8 cellular contexts compared by ENCODE assay signal in the genomic region with DNA sequence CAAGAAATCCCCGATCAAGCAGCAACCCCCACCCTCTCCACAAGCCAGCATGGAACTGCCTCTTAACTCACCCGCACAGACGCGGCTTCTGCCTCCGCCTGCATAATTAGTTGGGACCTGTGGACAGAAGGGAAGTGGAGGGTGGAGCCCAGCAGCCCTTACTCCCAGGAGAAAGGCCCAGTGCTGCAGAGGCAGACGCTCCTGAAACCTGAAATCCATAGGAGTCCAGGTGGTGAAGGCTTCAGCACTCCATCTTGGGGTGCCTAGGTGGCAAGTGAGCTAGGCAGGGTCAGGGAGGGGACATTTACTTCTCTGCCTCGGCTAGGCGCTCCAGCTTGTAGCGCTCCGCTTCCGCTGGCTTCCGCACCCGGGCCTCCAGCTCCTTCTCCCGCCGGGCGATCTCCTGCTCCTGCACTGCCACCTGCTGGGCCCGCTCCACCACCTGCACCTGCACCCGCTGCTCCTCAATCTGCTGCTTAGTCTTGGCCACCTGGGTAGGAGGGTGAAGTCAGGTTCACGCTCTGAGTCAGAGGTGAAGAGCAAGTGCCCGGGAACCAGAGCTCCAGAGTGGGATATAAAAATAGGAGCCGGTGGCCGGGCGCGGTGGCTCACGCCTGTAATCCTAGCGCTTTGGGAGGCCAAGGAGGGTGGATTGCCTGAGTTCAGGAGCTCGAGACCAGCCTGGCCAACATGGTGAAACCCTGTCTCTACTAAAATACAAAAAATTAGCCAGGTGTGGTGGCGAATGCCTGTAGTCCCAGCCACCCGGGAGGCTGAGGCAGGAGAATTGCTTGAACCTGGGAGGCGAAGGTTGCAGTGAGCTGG. TPM values are rescaled to one million over a fixed set of nuclear protein-coding genes. Genes with fewer than 3 reads are reported as not detected.
DNase-seq lines count a peak whose midpoint lies in the region; ATAC-seq and TF ChIP-seq lines count a peak whose summit lies in the region.

No MANE protein-coding gene starts in this region.

- H4K91ac ChIP-seq in neuronal stem cell (ENCODE audit: low read depth, low read length, poor library complexity): no peak overlapping the region

- no peak overlapping the region for H2AFZ ChIP-seq in neuronal stem cell (ENCODE audit: low read length)

- H3K9me3 ChIP-seq in esophagus (ENCODE audit: control insufficient read depth in 2 of 2, insufficient read depth in 1 of 2, low read depth in 1 of 2, low read length in 1 of 2) (no peaks in the 10 kb centered on the region), neuronal stem cell (replicated peaks in 1 of 2; ENCODE audit: control insufficient read depth in 2 of 2, insufficient read depth in 1 of 2, low read depth in 1 of 2, low read length in 2 of 2) (no peaks in the 10 kb centered on the region), thoracic aorta (no peaks in the 10 kb centered on the region)

- H3K27me3 ChIP-seq in esophagus (ENCODE audit: control insufficient read depth in 1 of 2, insufficient read depth in 2 of 2, low read length in 2 of 2) (no peaks in the 10 kb centered on the region), neuronal stem cell (ENCODE audit: control insufficient read depth in 3 of 3, insufficient read depth in 3 of 3, low read depth in 1 of 3, low read length in 3 of 3) (no peaks in the 10 kb centered on the region), thoracic aorta (replicated peaks; ENCODE audit: insufficient read depth) (no peaks in the 10 kb centered on the region)

- no peak overlapping the region for H2BK120ac ChIP-seq in neuronal stem cell (ENCODE audit: low read depth, low read length)

- H3K36me3 ChIP-seq in esophagus (ENCODE audit: control insufficient read depth in 2 of 2, insufficient read depth in 2 of 2, low read length in 1 of 2) (peaks cover 7 to 22% of the 10 kb centered on the region in 2 donors), neuronal stem cell (replicated peaks in 1 of 2; ENCODE audit: control insufficient read depth in 2 of 2, insufficient read depth in 2 of 2, low read length in 2 of 2) (peaks cover 36 to 89% of the 10 kb centered on the region in 2 donors), thoracic aorta (peaks cover 74% of the 10 kb centered on the region)

- no peak overlapping the region for H2BK12ac ChIP-seq in neuronal stem cell (ENCODE audit: low read length)

- no peaks in the 10 kb centered on the region for H3K79me1 ChIP-seq in neuronal stem cell (ENCODE audit: low read depth, low read length)

- no peak overlapping the region for H2AK5ac ChIP-seq in neuronal stem cell (ENCODE audit: low read depth, low read length)

- DNase-seq in EH (ENCODE audit: low read depth) (peak; percentile 42), NCI-H748 treated with DMSO at 0.1 percent for 48 hours (lab: John Stamatoyannopoulos, UW) (peak; percentile 32), activated T-cell treated with anti-CD3 and anti-CD28 coated beads for 4 hours (peak; percentile 75), neuronal stem cell (ENCODE audit: low spot score) (no peak), thoracic aorta (ENCODE audit: low spot score) (no peak)

- no peak overlapping the region for H3K18ac ChIP-seq in neuronal stem cell (ENCODE audit: low read length)

- peaks cover 3% of the 10 kb centered on the region in 2 donors for H3K4me1 ChIP-seq in esophagus (ENCODE audit: control insufficient read depth in 2 of 2, insufficient read depth in 2 of 2, low read length in 1 of 2)
- no peaks in the 10 kb centered on the region for H3K4me1 ChIP-seq in neuronal stem cell (ENCODE audit: control insufficient read depth in 2 of 2, insufficient read depth in 1 of 2, low read depth in 1 of 2, low read length in 2 of 2)
- peaks cover 3 to 26% of the 10 kb centered on the region in 2 donors for H3K4me1 ChIP-seq in thoracic aorta (ENCODE audit: control insufficient read depth in 1 of 2, low read depth in 2 of 2)

- H4K8ac ChIP-seq in neuronal stem cell (ENCODE audit: low read depth, low read length): no peak overlapping the region

- peak; percentile 43 for TF ChIP-seq CTCF in thoracic aorta (IDR thresholded peaks at IDR 0.05)

- H2BK5ac ChIP-seq in neuronal stem cell (ENCODE audit: low read length): peak overlapping the region; percentile 29

- no peak overlapping the region for H3K4me2 ChIP-seq in neuronal stem cell (ENCODE audit: insufficient read depth, low read length, poor library complexity, severe bottlenecking)

- peak; percentile 63 for ATAC-seq in HG03175 (IDR thresholded peaks at IDR 0.05; ENCODE audit: unreplicated experiment)
- ATAC-seq in thoracic aorta (ENCODE audit: insufficient number of reproducible peaks, low FRiP score, low read depth): no peak
- no peak for ATAC-seq in GM18870 (IDR thresholded peaks at IDR 0.05; ENCODE audit: unreplicated experiment)

- no peak overlapping the region for H3K14ac ChIP-seq in neuronal stem cell (ENCODE audit: low read length)

- no peak overlapping the region for H2BK15ac ChIP-seq in neuronal stem cell (ENCODE audit: low read length)

- whole genome bisulfite sequencing in esophagus, 2 donors: 32% methylated on average over 30 of the region's 30 CpGs
- WGBS in neuronal stem cell (ENCODE audit: extremely low coverage in 2 of 2, insufficient read length in 2 of 2, insufficient replicate concordance in 1 of 2), 2 donors: no CpG with 5 or more reads among the region's 30 CpGs

- H3K4me3 ChIP-seq in esophagus (ENCODE audit: low read depth in 1 of 2, low read length in 2 of 2): peak overlapping the region in 1 of 2 donors; percentile 28
- H3K4me3 ChIP-seq in neuronal stem cell (ENCODE audit: low read length in 2 of 2): no peak overlapping the region
- H3K4me3 ChIP-seq in thoracic aorta: no peak overlapping the region

- H3K9ac ChIP-seq in neuronal stem cell (ENCODE audit: low read depth, low read length, poor library complexity): no peak overlapping the region

- H3K4ac ChIP-seq in neuronal stem cell (ENCODE audit: low read length): no peak overlapping the region

- peak overlapping the region; percentile 3 to 45 for H3K27ac ChIP-seq in esophagus (ENCODE audit: low read depth in 2 of 2, low read length in 1 of 2)
- H3K27ac ChIP-seq in neuronal stem cell (replicated peaks; ENCODE audit: low read length): no peak overlapping the region
- peak overlapping the region; percentile 34 to 50 for H3K27ac ChIP-seq in thoracic aorta

- peak overlapping the region; percentile 91 for H3K23ac ChIP-seq in neuronal stem cell (ENCODE audit: low read depth, low read length, poor library complexity)

RNA-seq across cellular contexts. Expression of gene TUBB, which starts 10.7 kb away (rescaled TPM):
- 100 to 1,000 TPM; 142 to 313 TPM for polyA plus RNA-seq in esophagus
- polyA plus RNA-seq in neuronal stem cell (2013, experiment 1 of 2): 2,147 TPM
- polyA plus RNA-seq in neuronal stem cell (2013, experiment 2 of 2): 2,146 TPM
- 100 to 1,000 TPM; 172 to 243 TPM for total RNA-seq in thoracic aorta

RNA-seq across cellular contexts. Expression of gene FLOT1, which starts 11.7 kb away (rescaled TPM):
- 10 to 100 TPM; 80.9 to 87.0 TPM for polyA plus RNA-seq in esophagus
- 107 TPM for polyA plus RNA-seq in neuronal stem cell (2013, experiment 1 of 2)
- polyA plus RNA-seq in neuronal stem cell (2013, experiment 2 of 2): 102 TPM
- 100 to 1,000 TPM; 135 to 177 TPM for total RNA-seq in thoracic aorta

RNA-seq across cellular contexts. Expression of gene IER3, which starts 13.5 kb away (rescaled TPM):
- polyA plus RNA-seq in esophagus: 100 to 1,000 TPM; 178 to 187 TPM
- 11.0 TPM for polyA plus RNA-seq in neuronal stem cell (2013, experiment 1 of 2)
- polyA plus RNA-seq in neuronal stem cell (2013, experiment 2 of 2): 10.9 TPM
- 10 to 100 TPM; 43.5 to 43.8 TPM for total RNA-seq in thoracic aorta

RNA-seq across cellular contexts. Expression of gene MDC1, which starts 13.7 kb away (rescaled TPM):
- 1 to 10 TPM; 5.9 to 8.1 TPM for polyA plus RNA-seq in esophagus
- 50.3 TPM for polyA plus RNA-seq in neuronal stem cell (2013, experiment 1 of 2)
- 51.5 TPM for polyA plus RNA-seq in neuronal stem cell (2013, experiment 2 of 2)
- 10 to 100 TPM; 16.6 to 22.6 TPM for total RNA-seq in thoracic aorta

RNA-seq across cellular contexts. Expression of gene NRM, which starts 40.0 kb away (rescaled TPM):
- polyA plus RNA-seq in esophagus: 10 to 100 TPM; 14.2 to 15.4 TPM
- 98.1 TPM for polyA plus RNA-seq in neuronal stem cell (2013, experiment 1 of 2)
- 96.2 TPM for polyA plus RNA-seq in neuronal stem cell (2013, experiment 2 of 2)
- total RNA-seq in thoracic aorta: 10 to 100 TPM in 1 of 2 donors, 1 to 10 TPM in 1; 2.3 to 17.1 TPM

Comparison
In these comparisons a context has a peak if more than half of its experiments do, and no peak if none do; other contexts are left out.
1. DNase-seq: peak in EH (single experiment), NCI-H748 treated with DMSO at 0.1 percent for 48 hours (single experiment) and activated T-cell treated with anti-CD3 and anti-CD28 coated beads for 4 hours (single experiment); none in neuronal stem cell (single experiment) and thoracic aorta (single experiment).